Comparison of ENCODE assay signal across 9 cellular contexts in the genomic region with DNA sequence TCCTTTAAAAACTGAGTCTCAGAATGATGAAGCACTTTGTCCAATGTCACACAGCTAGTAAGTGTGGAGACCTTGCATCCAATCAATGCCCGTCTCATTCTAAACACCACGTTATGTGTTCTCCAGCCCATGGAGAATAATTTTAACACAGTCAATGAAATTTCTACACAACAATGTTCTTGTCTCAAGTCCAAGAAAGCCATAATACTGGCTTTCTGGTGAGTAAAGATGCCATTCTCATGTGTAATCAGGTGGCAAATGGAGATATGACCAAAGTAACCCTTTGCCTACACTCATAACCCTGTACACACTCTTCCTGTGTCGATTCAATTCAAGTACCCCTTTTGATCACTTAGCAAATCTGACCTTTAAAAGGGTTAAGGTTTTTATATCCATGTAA. TPM values are rescaled to one million over a fixed set of nuclear protein-coding genes. Genes with fewer than 3 reads are reported as not detected.
A peak's percentile ranks its signal among the peaks of the same experiment; 100 is the strongest.
DNase-seq lines count a peak whose midpoint lies in the region; ATAC-seq, FAIRE-seq and TF ChIP-seq lines count a peak whose summit lies in the region.
"Not testable (repeated sequence)": the region's sequence is repeated elsewhere in the genome, so short reads cannot be mapped to it uniquely, and the experiment has no call there.
"Had no signal": no experiment of that assay in that cellular context is flagged by ENCODE, and none has a peak within 500 bp of the region (broad histone marks: within the 10 kb centered on the region; RNA-seq: fewer than 3 reads in every experiment).

No MANE protein-coding gene starts in this region.

- not testable (repeated sequence) for BruUV-seq in HCT116 (replicated peaks; lab: Mats Ljungman, UMichigan)

- POLR2A ChIA-PET in HCT116 (lab: Charles Lee): not testable (repeated sequence)

- not testable (repeated sequence) for H3K79me2 ChIP-seq in HCT116 (ENCODE audit: insufficient read depth, low read length); astrocyte (ENCODE audit: insufficient read depth, low read length)

- H3K4me1 Mint-ChIP-seq in astrocyte (ENCODE audit: low read depth, unreplicated experiment); progenitor cell of endocrine pancreas (ENCODE audit: low read depth): not testable (repeated sequence)

- TF ChIP-seq CTCF in HCT116 (IDR thresholded peaks at IDR 0.05 in 2 of 3, conservative IDR thresholded peaks at IDR 0.05 in 1 of 3; ENCODE audit: borderline replicate concordance in 1 of 3, insufficient read depth in 1 of 3, low read depth in 2 of 3, low read length in 2 of 3); astrocyte (IDR thresholded peaks at IDR 0.05; ENCODE audit: insufficient read depth, low read depth, low read length); choroid plexus epithelial cell (conservative IDR thresholded peaks at IDR 0.05; ENCODE audit: low read depth, low read length); fibroblast of the aortic adventitia (IDR thresholded peaks at IDR 0.05; ENCODE audit: insufficient read depth, low read length); progenitor cell of endocrine pancreas (IDR thresholded peaks at IDR 0.05; ENCODE audit: unreplicated experiment): not testable (repeated sequence)

- RAD21 ChIA-PET in HCT116 (lab: Charles Lee; ENCODE audit: low non-redundant PET in 1 of 2, low total read pairs in 2 of 2, uncharacterized antibody in 2 of 2, unreplicated experiment in 2 of 2): not testable (repeated sequence)

- not testable (repeated sequence) for H3K9me2 ChIP-seq in HCT116 (ENCODE audit: insufficient read depth)

- not testable (repeated sequence) for H3K27ac ChIP-seq in HCT116 (ENCODE audit: low read depth, low read length); astrocyte (ENCODE audit: low read depth, low read length)

- not testable (repeated sequence) for ATAC-seq in HCT116

- H3K9ac ChIP-seq in HCT116 (ENCODE audit: low read length); astrocyte (ENCODE audit: low read length): not testable (repeated sequence)

- FAIRE-seq in astrocyte (lab: Jason Lieb, UNC): not testable (repeated sequence)

- not testable (repeated sequence) for H3K36me3 ChIP-seq in HCT116 (ENCODE audit: control insufficient read depth in 1 of 2, insufficient read depth in 2 of 2, low read length in 2 of 2); astrocyte (ENCODE audit: insufficient read depth, low read length)

- not testable (repeated sequence) for H4K20me1 ChIP-seq in HCT116 (ENCODE audit: insufficient read depth); astrocyte (ENCODE audit: insufficient read depth, low read length)

- in situ Hi-C loops in Caki2 (cut with HindIII; ENCODE audit: low pct_unique_long_range_greater_than_20kb, low sequenced_read_pairs): not testable (repeated sequence)

- H3K27ac Mint-ChIP-seq in astrocyte (ENCODE audit: unreplicated experiment): not testable (repeated sequence)
- peak overlapping the region; percentile 76 for H3K27ac Mint-ChIP-seq in progenitor cell of endocrine pancreas

- intact Hi-C loops in HCT116 (cut with micrococcal nuclease): not testable (repeated sequence)

- TF ChIP-seq POLR2A in HCT116 (IDR thresholded peaks at IDR 0.05; ENCODE audit: borderline replicate concordance, extremely low read depth, insufficient read depth, insufficient read length): not testable (repeated sequence)

- H3K27me3 Mint-ChIP-seq in astrocyte (ENCODE audit: low read depth, unreplicated experiment); progenitor cell of endocrine pancreas: not testable (repeated sequence)

- not testable (repeated sequence) for H3K4me3 ChIP-seq in HCT116 (replicated peaks in 1 of 2; ENCODE audit: low read depth in 1 of 2, low read length in 2 of 2); astrocyte (ENCODE audit: insufficient read depth, low read depth, low read length); choroid plexus epithelial cell (ENCODE audit: low read depth, low read length); fibroblast of the aortic adventitia (ENCODE audit: low read depth, low read length)

- not testable (repeated sequence) for H3K9me3 Mint-ChIP-seq in astrocyte (ENCODE audit: unreplicated experiment); progenitor cell of endocrine pancreas (ENCODE audit: low read depth)

- not testable (repeated sequence) for H3K36me3 Mint-ChIP-seq in astrocyte (ENCODE audit: low read depth, unreplicated experiment); progenitor cell of endocrine pancreas (ENCODE audit: insufficient read depth)

- H3K4me3 Mint-ChIP-seq in astrocyte (ENCODE audit: unreplicated experiment); progenitor cell of endocrine pancreas (ENCODE audit: low read depth): not testable (repeated sequence)

- CTCF ChIA-PET in HCT116 (lab: Charles Lee): not testable (repeated sequence)

- peak; percentile 77 for DNase-seq in Caki2 (ENCODE audit: low read depth)
- not testable (repeated sequence) for DNase-seq in HCT116 (ENCODE audit: low read depth, low spot score); progenitor cell of endocrine pancreas (ENCODE audit: low spot score, unreplicated experiment)
- peak; percentile 25 for DNase-seq in LoVo (ENCODE audit: low spot score)
- peak; percentile 24 for DNase-seq in RKO (ENCODE audit: low spot score)
- DNase-seq in astrocyte (ENCODE audit: low read depth): peak; percentile 32
- peak; percentile 17 for DNase-seq in choroid plexus epithelial cell (ENCODE audit: low read depth)
- DNase-seq in fibroblast of the aortic adventitia (ENCODE audit: low read depth): peak; percentile 22

- not testable (repeated sequence) for H3K4me1 ChIP-seq in HCT116 (ENCODE audit: control insufficient read depth in 1 of 2, insufficient read depth in 2 of 2, low read length in 2 of 2); astrocyte (ENCODE audit: insufficient read depth, low read length)

- H3K27me3 ChIP-seq in HCT116 (ENCODE audit: insufficient read depth, low read length); astrocyte (ENCODE audit: insufficient read depth, low read length): not testable (repeated sequence)

- not testable (repeated sequence) for TF ChIP-seq RAD21 in HCT116 (IDR thresholded peaks at IDR 0.05; ENCODE audit: low read depth)

- H2AFZ ChIP-seq in HCT116 (ENCODE audit: low read depth, low read length, poor library complexity, severe bottlenecking); astrocyte (ENCODE audit: low read depth, low read length): not testable (repeated sequence)

- peak overlapping the region; percentile 53 for H3K4me2 ChIP-seq in HCT116 (ENCODE audit: low read length)
- not testable (repeated sequence) for H3K4me2 ChIP-seq in astrocyte (ENCODE audit: low read length)

- not testable (repeated sequence) for H3K9me3 ChIP-seq in HCT116 (ENCODE audit: control insufficient read depth in 1 of 2, insufficient read depth in 1 of 2, low read depth in 1 of 2, low read length in 2 of 2); astrocyte (ENCODE audit: insufficient read depth, low read depth, low read length)

RNA-seq across cellular contexts. Expression of a gene that starts 4.7 kb away (rescaled TPM):
- 0.96 TPM in 1 of 2 replicates, not detected in the other for total RNA-seq in Caki2 (2014; rRNA removed; shearing (Covaris generic); ENCODE audit: low replicate concordance)
- total RNA-seq in HCT116 (2021; ENCODE audit: unreplicated experiment) (9.3 TPM), astrocyte (0.82 and 1.1 TPM in 2 replicates), fibroblast of the aortic adventitia (ENCODE audit: low replicate concordance) (0.54 TPM in 1 of 2 replicates, not detected in the other), progenitor cell of endocrine pancreas (5.3 and 8.5 TPM in 2 replicates)
- polyA plus RNA-seq in HCT116 (2012): 9.8 and 13.8 TPM in 2 replicates

RNA-seq across cellular contexts. Expression of a gene that starts 12.7 kb away (rescaled TPM):
- not detected in 2 replicates for total RNA-seq in Caki2 (2014; rRNA removed; shearing (Covaris generic); ENCODE audit: low replicate concordance)
- total RNA-seq in HCT116 (2021; ENCODE audit: unreplicated experiment) (not detected), astrocyte (0.65 and 0.73 TPM in 2 replicates), fibroblast of the aortic adventitia (ENCODE audit: low replicate concordance) (1.1 and 3.3 TPM in 2 replicates), progenitor cell of endocrine pancreas (36.9 and 37.6 TPM in 2 replicates)
- polyA plus RNA-seq in HCT116 (2012): not detected in 2 replicates

RNA-seq across cellular contexts. Expression of a gene that starts 51.6 kb away (rescaled TPM):
- total RNA-seq in Caki2 (2014; rRNA removed; shearing (Covaris generic); ENCODE audit: low replicate concordance): 39.7 and 68.5 TPM in 2 replicates
- total RNA-seq in HCT116 (2021; ENCODE audit: unreplicated experiment): 43.6 TPM
- polyA plus RNA-seq in HCT116 (2012): 45.7 and 52.6 TPM in 2 replicates
- total RNA-seq in astrocyte: 15.5 and 20.1 TPM in 2 replicates
- 64.3 and 105 TPM in 2 replicates for total RNA-seq in fibroblast of the aortic adventitia (ENCODE audit: low replicate concordance)
- total RNA-seq in progenitor cell of endocrine pancreas: 13.5 and 16.1 TPM in 2 replicates
- total RNA-seq: OCI-LY7 had no signal
